Comparison of ENCODE assay signal across 9 cellular contexts in genomic region chr1:235954306-235955283, GRCh38.
DNase-seq lines count a peak whose midpoint lies in the region; ATAC-seq and TF ChIP-seq lines count a peak whose summit lies in the region.
"Had no signal": no experiment of that assay in that cellular context is flagged by ENCODE, and none has a peak within 500 bp of the region (broad histone marks: within the 10 kb centered on the region; RNA-seq: fewer than 3 reads in every experiment).

No MANE protein-coding gene starts in this region.

- no peaks in the 10 kb centered on the region for H3K36me3 ChIP-seq in adipocyte (ENCODE audit: control insufficient read depth, insufficient read depth, low read length, severe bottlenecking)
- no peaks in the 10 kb centered on the region for H3K36me3 ChIP-seq in sigmoid colon

- TF ChIP-seq EP300 in sigmoid colon (IDR thresholded peaks at IDR 0.05): no peak

- TF ChIP-seq CTCF in AG10803 (conservative IDR thresholded peaks at IDR 0.05; ENCODE audit: low read length): no peak
- TF ChIP-seq CTCF in sigmoid colon (IDR thresholded peaks at IDR 0.05): no peak

- H3K4me1 ChIP-seq in adipocyte (ENCODE audit: control insufficient read depth, insufficient read depth, low read length): peaks cover 6% of the 10 kb centered on the region
- peaks cover 0 to 16% (median 7%) of the 10 kb centered on the region in 4 donors for H3K4me1 ChIP-seq in sigmoid colon

- no peak for TF ChIP-seq POLR2A in sigmoid colon (IDR thresholded peaks at IDR 0.05)

- intact Hi-C loops in sigmoid colon (cut with DNase I): no loop called here

- H3K27ac ChIP-seq in sigmoid colon: no peak overlapping the region
- H3K27ac ChIP-seq: C4-2B had no signal

- H3K9me3 ChIP-seq in adipocyte (ENCODE audit: control insufficient read depth, low read length) (peaks cover 11% of the 10 kb centered on the region), sigmoid colon (no peaks in the 10 kb centered on the region)

- H3K4me3 ChIP-seq in AG10803 (ENCODE audit: low read length): no peak overlapping the region
- H3K4me3 ChIP-seq in adipocyte (ENCODE audit: low read length): no peak overlapping the region
- H3K4me3 ChIP-seq in sigmoid colon: no peak overlapping the region

- H3K27me3 ChIP-seq in adipocyte (replicated peaks; ENCODE audit: control insufficient read depth, insufficient read depth, low read length): no peaks in the 10 kb centered on the region
- no peaks in the 10 kb centered on the region for H3K27me3 ChIP-seq in sigmoid colon

- peak; percentile 97 for ATAC-seq in GM19025 (IDR thresholded peaks at IDR 0.05; ENCODE audit: low read depth, unreplicated experiment)
- ATAC-seq in HG03097 (IDR thresholded peaks at IDR 0.05; ENCODE audit: low FRiP score, unreplicated experiment): peak; percentile 98

- WGBS in sigmoid colon, 2 donors: 49 to 50% methylated on average over 11 of the region's 11 CpGs

- H3K9ac ChIP-seq in adipocyte (ENCODE audit: low read length): peak overlapping the region; percentile 7

- DNase-seq in AG10803 (ENCODE audit: low read depth) (peak; percentile 41), SW480 (ENCODE audit: low spot score) (peak; percentile 33), adipocyte (ENCODE audit: low read depth) (no peak), sigmoid colon (peak; percentile 60), H4 (ENCODE audit: low spot score) (no peak), glomerular visceral epithelial cell (ENCODE audit: extremely low spot score) (no peak)

Comparison
In these comparisons a context has a peak if more than half of its experiments do, and no peak if none do; other contexts are left out.
1. DNase-seq: peak in AG10803 (single experiment), SW480 (single experiment) and sigmoid colon (single experiment); none in adipocyte (single experiment), H4 (single experiment) and glomerular visceral epithelial cell (single experiment).